In genomic region chr21:32182449-32182848, GRCh38 we compare ENCODE assay signal across 21 cellular contexts.
"Had no signal": no experiment of that assay in that cellular context is flagged by ENCODE, and none has a peak within 500 bp of the region (broad histone marks: within the 10 kb centered on the region; RNA-seq: fewer than 3 reads in every experiment).

No MANE protein-coding gene starts in this region.

- H3K27ac ChIP-seq: HL-60, KMS-11 had no signal

- H3K27ac Mint-ChIP-seq: IgD-negative memory B cell had no signal

- H3K9me3 ChIP-seq: SK-N-SH had no signal

- H3K4me2 ChIP-seq: KMS-11, SK-N-SH had no signal

- H3K9me3 Mint-ChIP-seq: IgD-negative memory B cell had no signal

- H3K4me3 Mint-ChIP-seq: IgD-negative memory B cell had no signal

- H3K9ac ChIP-seq: KMS-11, SK-N-SH had no signal

- DNase-seq: Kasumi-1, MM.1S, NCI-H1092 treated with DMSO at 0.1 percent for 48 hours, NCI-H1436, NCI-H187, NCI-H2029, NCI-H2081 treated with DMSO at 0.1 percent for 48 hours, NCI-H2171, NCI-H226, NCI-H446, NCI-H510A, NCI-H524 treated with DMSO at 0.1 percent for 48 hours, NCI-H69, NCI-H774, RPMI8226, SHP77, SK-N-SH had no signal

- H3K4me3 ChIP-seq: K562 had no signal
